Comparison of ENCODE assay signal across 2 cellular contexts in genomic region chr3:38039899-38040261, GRCh38.
TF ChIP-seq lines count a peak whose summit lies in the region.

No MANE protein-coding gene starts in this region.

TF ChIP-seq in IMR-90, 13 proteins besides CTCF, POLR2A, EP300 and RAD21:
- TF ChIP-seq RFX5 (IDR thresholded peaks at IDR 0.05; ENCODE audit: low read depth, low read length) = no peak
- 0 out of 2 replicates have a peak, but pooled peaks have one; percentile 9 for TF ChIP-seq MAFK (IDR thresholded peaks at IDR 0.05; ENCODE audit: low read depth, low read length)
- no peak for TF ChIP-seq MXI1 (IDR thresholded peaks at IDR 0.05; ENCODE audit: borderline replicate concordance, low read depth, low read length)
- TF ChIP-seq MAZ (IDR thresholded peaks at IDR 0.05; ENCODE audit: borderline replicate concordance, low read depth, low read length) = no peak

TF ChIP-seq in neural cell, 6 proteins besides CTCF, POLR2A, EP300 and RAD21:
- no peak for TF ChIP-seq REST (IDR thresholded peaks at IDR 0.05; ENCODE audit: borderline replicate concordance)
- no peak for TF ChIP-seq MXI1 (conservative IDR thresholded peaks at IDR 0.05; ENCODE audit: poor library complexity, severe bottlenecking)
- no peak for TF ChIP-seq TAF1 (IDR thresholded peaks at IDR 0.05; ENCODE audit: low read depth)
- TF ChIP-seq SMC3 (conservative IDR thresholded peaks at IDR 0.05; ENCODE audit: poor library complexity) = no peak
- no peak for TF ChIP-seq EZH2 (IDR thresholded peaks at IDR 0.05; ENCODE audit: borderline replicate concordance, insufficient read depth, low read length, poor library complexity, severe bottlenecking)
- TF ChIP-seq POLR2AphosphoS5 (IDR thresholded peaks at IDR 0.05) = no peak
